Comparison of ENCODE assay signal across 1 cellular context in the genomic region with DNA sequence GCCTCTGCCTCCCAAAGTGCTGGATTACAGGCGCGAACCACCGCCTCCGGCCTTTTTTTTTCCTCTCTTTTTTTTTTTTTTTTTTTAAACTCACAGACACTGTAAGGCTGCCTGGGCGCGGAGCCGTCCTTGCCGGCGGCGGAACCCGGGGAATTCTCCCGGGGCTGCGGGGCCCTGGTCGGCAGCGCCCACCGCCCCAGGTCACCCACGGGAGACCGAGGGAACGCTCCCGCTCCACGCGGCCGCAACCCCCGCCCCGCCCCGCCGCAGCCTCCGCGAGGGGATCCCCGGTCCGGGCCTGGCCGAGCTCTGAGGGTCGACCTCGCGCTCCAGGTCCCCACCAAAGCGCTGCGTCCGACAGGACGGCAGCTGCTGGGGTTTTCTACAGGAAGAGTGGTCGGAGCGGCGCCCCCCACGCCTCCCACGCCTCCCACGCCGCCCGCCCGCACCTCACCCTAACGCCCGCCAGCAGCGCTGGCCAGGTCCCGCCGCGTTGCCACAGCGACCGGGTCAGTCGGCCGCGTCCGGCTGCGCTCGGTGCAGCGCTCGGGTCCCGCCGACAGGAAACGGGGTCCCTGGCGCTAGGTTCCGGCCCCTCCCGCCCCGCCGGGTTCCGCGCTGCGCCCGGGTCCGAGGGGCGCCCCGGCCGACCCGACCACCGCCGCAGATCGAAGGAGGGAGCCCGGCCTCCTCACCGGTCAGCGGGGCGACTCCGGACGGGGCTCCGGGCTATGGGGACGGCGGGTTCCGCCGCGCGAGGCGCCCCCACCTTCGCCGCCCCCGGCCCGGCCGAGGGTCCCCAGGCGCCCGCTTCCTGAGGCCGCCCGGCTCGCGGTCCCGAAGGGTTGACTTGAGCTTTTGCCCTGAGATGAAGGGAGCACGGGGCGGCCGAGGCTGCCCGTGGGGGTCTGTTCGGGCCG.
TF ChIP-seq lines count a peak whose summit lies in the region.

Gene CCDC57 (minus strand): TSS at position 512 of the 920 bp plus-strand sequence. CDS start 10,898 bp downstream, outside the sequence.

TF ChIP-seq in HepG2, 621 proteins besides CTCF, POLR2A, EP300 and RAD21 (continued from another document and continues in another):
- no peak for TF ChIP-seq ELK4 (CRISPR knock-in tag; IDR thresholded peaks at IDR 0.05; ENCODE audit: borderline replicate concordance)
- TF ChIP-seq ZBTB49 (CRISPR knock-in tag; IDR thresholded peaks at IDR 0.05; ENCODE audit: borderline replicate concordance), result no peak
- TF ChIP-seq, protein P1, sequence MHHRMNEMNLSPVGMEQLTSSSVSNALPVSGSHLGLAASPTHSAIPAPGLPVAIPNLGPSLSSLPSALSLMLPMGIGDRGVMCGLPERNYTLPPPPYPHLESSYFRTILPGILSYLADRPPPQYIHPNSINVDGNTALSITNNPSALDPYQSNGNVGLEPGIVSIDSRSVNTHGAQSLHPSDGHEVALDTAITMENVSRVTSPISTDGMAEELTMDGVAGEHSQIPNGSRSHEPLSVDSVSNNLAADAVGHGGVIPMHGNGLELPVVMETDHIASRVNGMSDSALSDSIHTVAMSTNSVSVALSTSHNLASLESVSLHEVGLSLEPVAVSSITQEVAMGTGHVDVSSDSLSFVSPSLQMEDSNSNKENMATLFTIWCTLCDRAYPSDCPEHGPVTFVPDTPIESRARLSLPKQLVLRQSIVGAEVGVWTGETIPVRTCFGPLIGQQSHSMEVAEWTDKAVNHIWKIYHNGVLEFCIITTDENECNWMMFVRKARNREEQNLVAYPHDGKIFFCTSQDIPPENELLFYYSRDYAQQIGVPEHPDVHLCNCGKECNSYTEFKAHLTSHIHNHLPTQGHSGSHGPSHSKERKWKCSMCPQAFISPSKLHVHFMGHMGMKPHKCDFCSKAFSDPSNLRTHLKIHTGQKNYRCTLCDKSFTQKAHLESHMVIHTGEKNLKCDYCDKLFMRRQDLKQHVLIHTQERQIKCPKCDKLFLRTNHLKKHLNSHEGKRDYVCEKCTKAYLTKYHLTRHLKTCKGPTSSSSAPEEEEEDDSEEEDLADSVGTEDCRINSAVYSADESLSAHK (CRISPR knock-in tag; IDR thresholded peaks at IDR 0.05; ENCODE audit: borderline replicate concordance), result 0 out of 2 replicates have a peak, but pooled peaks have one; percentile 46
- TF ChIP-seq ZNF451 (CRISPR knock-in tag; IDR thresholded peaks at IDR 0.05), result peak; percentile 60; the same call in 1 of the 2 replicates
- TF ChIP-seq RBFOX2 (IDR thresholded peaks at IDR 0.05; ENCODE audit: low read depth, low read length), result peak; percentile 90
- TF ChIP-seq STAG1 (CRISPR knock-in tag; IDR thresholded peaks at IDR 0.05), result peak; percentile 16
- TF ChIP-seq ZBTB8A (CRISPR knock-in tag; IDR thresholded peaks at IDR 0.05; ENCODE audit: borderline replicate concordance, low read depth), result no peak; the same call in 1 of the 2 replicates
- no peak for TF ChIP-seq PBX3 (CRISPR knock-in tag; IDR thresholded peaks at IDR 0.05; ENCODE audit: borderline replicate concordance)
- TF ChIP-seq, protein P2, sequence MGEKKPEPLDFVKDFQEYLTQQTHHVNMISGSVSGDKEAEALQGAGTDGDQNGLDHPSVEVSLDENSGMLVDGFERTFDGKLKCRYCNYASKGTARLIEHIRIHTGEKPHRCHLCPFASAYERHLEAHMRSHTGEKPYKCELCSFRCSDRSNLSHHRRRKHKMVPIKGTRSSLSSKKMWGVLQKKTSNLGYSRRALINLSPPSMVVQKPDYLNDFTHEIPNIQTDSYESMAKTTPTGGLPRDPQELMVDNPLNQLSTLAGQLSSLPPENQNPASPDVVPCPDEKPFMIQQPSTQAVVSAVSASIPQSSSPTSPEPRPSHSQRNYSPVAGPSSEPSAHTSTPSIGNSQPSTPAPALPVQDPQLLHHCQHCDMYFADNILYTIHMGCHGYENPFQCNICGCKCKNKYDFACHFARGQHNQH (CRISPR knock-in tag; IDR thresholded peaks at IDR 0.05), result peak; percentile 71; the same call in 1 of the 2 replicates
- TF ChIP-seq MTF2 (CRISPR knock-in tag; IDR thresholded peaks at IDR 0.05; ENCODE audit: borderline replicate concordance), result no peak
- no peak for TF ChIP-seq IKZF1 (IDR thresholded peaks at IDR 0.05)
- no peak for TF ChIP-seq ATAD3A (CRISPR knock-in tag; IDR thresholded peaks at IDR 0.05)
- peak; percentile 86 for TF ChIP-seq SIN3B (IDR thresholded peaks at IDR 0.05; ENCODE audit: low read length)
- no peak for TF ChIP-seq TCF7 (IDR thresholded peaks at IDR 0.05; ENCODE audit: low read depth)
- TF ChIP-seq, protein P3, sequence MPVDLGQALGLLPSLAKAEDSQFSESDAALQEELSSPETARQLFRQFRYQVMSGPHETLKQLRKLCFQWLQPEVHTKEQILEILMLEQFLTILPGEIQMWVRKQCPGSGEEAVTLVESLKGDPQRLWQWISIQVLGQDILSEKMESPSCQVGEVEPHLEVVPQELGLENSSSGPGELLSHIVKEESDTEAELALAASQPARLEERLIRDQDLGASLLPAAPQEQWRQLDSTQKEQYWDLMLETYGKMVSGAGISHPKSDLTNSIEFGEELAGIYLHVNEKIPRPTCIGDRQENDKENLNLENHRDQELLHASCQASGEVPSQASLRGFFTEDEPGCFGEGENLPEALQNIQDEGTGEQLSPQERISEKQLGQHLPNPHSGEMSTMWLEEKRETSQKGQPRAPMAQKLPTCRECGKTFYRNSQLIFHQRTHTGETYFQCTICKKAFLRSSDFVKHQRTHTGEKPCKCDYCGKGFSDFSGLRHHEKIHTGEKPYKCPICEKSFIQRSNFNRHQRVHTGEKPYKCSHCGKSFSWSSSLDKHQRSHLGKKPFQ (CRISPR knock-in tag; IDR thresholded peaks at IDR 0.05; ENCODE audit: insufficient replicate concordance), result peak; percentile 54
- no peak for TF ChIP-seq NFE2 (CRISPR knock-in tag; IDR thresholded peaks at IDR 0.05)
- no peak for TF ChIP-seq EHMT2 (IDR thresholded peaks at IDR 0.05; ENCODE audit: borderline replicate concordance, low read depth, low read length)
- TF ChIP-seq KLF15 (CRISPR knock-in tag; IDR thresholded peaks at IDR 0.05; ENCODE audit: borderline replicate concordance), result no peak
- peak; percentile 37; the same call in 1 of the 2 replicates for TF ChIP-seq HES4 (CRISPR knock-in tag; IDR thresholded peaks at IDR 0.05; ENCODE audit: borderline replicate concordance)
- no peak for TF ChIP-seq ZNF282 (IDR thresholded peaks at IDR 0.05; ENCODE audit: partially characterized antibody)
- no peak for TF ChIP-seq NR3C1 (CRISPR knock-in tag; IDR thresholded peaks at IDR 0.05)
- peak; percentile 68; the same call in 1 of the 2 replicates for TF ChIP-seq ZFYVE20 (CRISPR knock-in tag; IDR thresholded peaks at IDR 0.05; ENCODE audit: borderline replicate concordance, low read depth)
- TF ChIP-seq, protein P4, sequence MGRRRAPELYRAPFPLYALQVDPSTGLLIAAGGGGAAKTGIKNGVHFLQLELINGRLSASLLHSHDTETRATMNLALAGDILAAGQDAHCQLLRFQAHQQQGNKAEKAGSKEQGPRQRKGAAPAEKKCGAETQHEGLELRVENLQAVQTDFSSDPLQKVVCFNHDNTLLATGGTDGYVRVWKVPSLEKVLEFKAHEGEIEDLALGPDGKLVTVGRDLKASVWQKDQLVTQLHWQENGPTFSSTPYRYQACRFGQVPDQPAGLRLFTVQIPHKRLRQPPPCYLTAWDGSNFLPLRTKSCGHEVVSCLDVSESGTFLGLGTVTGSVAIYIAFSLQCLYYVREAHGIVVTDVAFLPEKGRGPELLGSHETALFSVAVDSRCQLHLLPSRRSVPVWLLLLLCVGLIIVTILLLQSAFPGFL (CRISPR knock-in tag; IDR thresholded peaks at IDR 0.05), result no peak
- TF ChIP-seq ZNF816 (CRISPR knock-in tag; IDR thresholded peaks at IDR 0.05; ENCODE audit: borderline replicate concordance), result peak; percentile 87; the same call in 1 of the 2 replicates
- peak; percentile 90 for TF ChIP-seq THAP11 (CRISPR knock-in tag; IDR thresholded peaks at IDR 0.05)
- peak; percentile 51; the same call in 1 of the 2 replicates for TF ChIP-seq ZNF318 (CRISPR knock-in tag; IDR thresholded peaks at IDR 0.05)
- no peak for TF ChIP-seq ZNF441 (CRISPR knock-in tag; IDR thresholded peaks at IDR 0.05; ENCODE audit: borderline replicate concordance)
- TF ChIP-seq MXD4 (CRISPR knock-in tag; IDR thresholded peaks at IDR 0.05), result peak; percentile 84
- peak; percentile 57 for TF ChIP-seq FOXA3 (CRISPR knock-in tag; IDR thresholded peaks at IDR 0.05)
- TF ChIP-seq ZNF766 (CRISPR knock-in tag; IDR thresholded peaks at IDR 0.05; ENCODE audit: borderline replicate concordance), result no peak
- TF ChIP-seq ZNF17 (CRISPR knock-in tag; IDR thresholded peaks at IDR 0.05), result no peak
- TF ChIP-seq ESRRA (CRISPR knock-in tag; IDR thresholded peaks at IDR 0.05; ENCODE audit: low read depth), result peak; percentile 86
- TF ChIP-seq YEATS2 (CRISPR knock-in tag; IDR thresholded peaks at IDR 0.05; ENCODE audit: borderline replicate concordance), result no peak
- TF ChIP-seq AGO2 (optimal IDR thresholded peaks at IDR 0.05; ENCODE audit: low read depth, low read length), result no peak
- peak; percentile 93 for TF ChIP-seq ZNF788 (CRISPR knock-in tag; IDR thresholded peaks at IDR 0.05; ENCODE audit: borderline replicate concordance)
